ENCODE assay signal across 16 cellular contexts in genomic region chr11:115676206-115676605, GRCh38.
DNase-seq lines count a peak whose midpoint lies in the region; ATAC-seq and TF ChIP-seq lines count a peak whose summit lies in the region.
"Had no signal": no experiment of that assay in that cellular context is flagged by ENCODE, and none has a peak within 500 bp of the region (broad histone marks: within the 10 kb centered on the region; RNA-seq: fewer than 3 reads in every experiment).

No MANE protein-coding gene starts in this region.

- H2BK20ac ChIP-seq in IMR-90 (ENCODE audit: low read depth, low read length): peak overlapping the region; percentile 96

- H2BK15ac ChIP-seq in IMR-90 (ENCODE audit: low read depth, low read length): peak overlapping the region; percentile 61; the same call in 2 of the 3 replicates

- dilution Hi-C loops in IMR-90 (cut with HindIII; ENCODE audit: low sequenced_read_pairs, unreplicated experiment): no loop called here

- DNase-seq in DMS 273 (lab: John Stamatoyannopoulos, UW; ENCODE audit: unreplicated experiment) (peak; percentile 25), IMR-90 (no peak), NCI-H748 (lab: John Stamatoyannopoulos, UW; ENCODE audit: unreplicated experiment) (peak; percentile 95), left kidney (ENCODE audit: low read depth, low spot score) (peak; percentile 86), HuH-7 (ENCODE audit: low spot score) (no peak), natural killer cell (no peak), occipital lobe (lab: John Stamatoyannopoulos, UW) (no peak)
- no peak for DNase-seq in activated CD8-positive, alpha-beta memory T cell treated with anti-CD3 and anti-CD28 coated beads for 24 hours
- DNase-seq: activated CD4-positive, alpha-beta memory T cell treated with anti-CD3 and anti-CD28 coated beads, Interleukin-2, amount 10 ng/mL, durations not matched to agents 7 days and 5 days; cerebellar nuclear complex; GOT3; NCI-H2029 had no signal

- H3K56ac ChIP-seq in IMR-90 (ENCODE audit: extremely low read depth, insufficient read depth, low read length): peak overlapping the region; percentile 86; the same call in 1 of the 2 replicates

- H3K18ac ChIP-seq in IMR-90 (ENCODE audit: low read depth, low read length): peak overlapping the region; percentile 83

- in situ Hi-C loops in IMR-90 (cut with MboI; ENCODE audit: low sequenced_read_pairs): no loop called here

- no peaks in the 10 kb centered on the region for H4K20me1 ChIP-seq in IMR-90 (ENCODE audit: insufficient read depth, low read length)

- peaks cover 21% of the 10 kb centered on the region for H3K4me1 ChIP-seq in IMR-90 (ENCODE audit: control insufficient read depth, insufficient read depth, low read length)

- H3K36me3 ChIP-seq in IMR-90 (ENCODE audit: control insufficient read depth, insufficient read depth, low read length): no peaks in the 10 kb centered on the region
- H3K36me3 ChIP-seq: neutrophil, tibial nerve had no signal

- intact Hi-C loops in IMR-90 (cut with micrococcal nuclease) (loop anchor here (2.0 to 10.0 kb wide), 3 partner anchors 53 to 341 kb away; partner anchors contain the start of gene CADM1), natural killer cell (cut with micrococcal nuclease) (no loop called here)

- H3K9me3 Mint-ChIP-seq in natural killer cell: no peaks in the 10 kb centered on the region
- H3K9me3 Mint-ChIP-seq: activated CD4-positive, alpha-beta memory T cell treated with anti-CD3 and anti-CD28 coated beads, Interleukin-2, amount 10 ng/mL, durations not matched to agents 7 days and 5 days had no signal

- H3K27ac Mint-ChIP-seq in natural killer cell: no peak overlapping the region
- H3K27ac Mint-ChIP-seq: activated CD4-positive, alpha-beta memory T cell treated with anti-CD3 and anti-CD28 coated beads, Interleukin-2, amount 10 ng/mL, durations not matched to agents 7 days and 5 days had no signal

- no peak for TF ChIP-seq RAD21 in IMR-90 (IDR thresholded peaks at IDR 0.05; ENCODE audit: low read length)

- peak overlapping the region; percentile 87 to 92 for H4K8ac ChIP-seq in IMR-90 (ENCODE audit: low read depth in 2 of 2, low read length in 2 of 2)

- peak overlapping the region; percentile 88 for H3K27ac ChIP-seq in IMR-90 (ENCODE audit: insufficient read depth, low read length)
- H3K27ac ChIP-seq: KMS-11, neutrophil, tibial nerve had no signal

- peak overlapping the region; percentile 98 for H2AK5ac ChIP-seq in IMR-90 (ENCODE audit: low read depth, low read length)

- ATAC-seq in IMR-90 (ENCODE audit: low read depth) (no peak), natural killer cell (no peak)

- POLR2A ChIA-PET in IMR-90 (lab: Charles Lee; ENCODE audit: unreplicated experiment): no interaction called here

- no peaks in the 10 kb centered on the region for H3K27me3 Mint-ChIP-seq in natural killer cell (ENCODE audit: low read depth in 2 of 2)
- H3K27me3 Mint-ChIP-seq: activated CD4-positive, alpha-beta memory T cell treated with anti-CD3 and anti-CD28 coated beads, Interleukin-2, amount 10 ng/mL, durations not matched to agents 7 days and 5 days had no signal

- no peaks in the 10 kb centered on the region for H3K27me3 ChIP-seq in IMR-90 (ENCODE audit: control insufficient read depth, insufficient read depth, low read length)
- H3K27me3 ChIP-seq: neutrophil, tibial nerve had no signal

- CTCF ChIA-PET in IMR-90 (lab: Yijun Ruan, JAX): interaction anchor here (0.9 kb wide), 1 partner anchor 17 kb away, joined by 3 read pairs; no protein-coding TSS in a partner anchor

- H3K4me3 Mint-ChIP-seq in natural killer cell: no peak overlapping the region
- H3K4me3 Mint-ChIP-seq: activated CD4-positive, alpha-beta memory T cell treated with anti-CD3 and anti-CD28 coated beads, Interleukin-2, amount 10 ng/mL, durations not matched to agents 7 days and 5 days had no signal

- no peak overlapping the region for H3K9ac ChIP-seq in IMR-90 (ENCODE audit: low read depth, low read length)
- H3K9ac ChIP-seq: KMS-11 had no signal

- no peak overlapping the region for H3K4me3 ChIP-seq in IMR-90 (ENCODE audit: insufficient read depth, low read depth, low read length)
- H3K4me3 ChIP-seq: lung, tibial nerve had no signal

- TF ChIP-seq POLR2A in IMR-90 (IDR thresholded peaks at IDR 0.05; ENCODE audit: low read depth, low read length): no peak

- peak overlapping the region; percentile 93 for H3K14ac ChIP-seq in IMR-90 (replicated peaks; ENCODE audit: low read depth, low read length)

- H4K5ac ChIP-seq in IMR-90 (ENCODE audit: low read depth, low read length): peak overlapping the region; percentile 72

- peak overlapping the region; percentile 72 for H2AFZ ChIP-seq in IMR-90 (replicated peaks; ENCODE audit: low read length, poor library complexity)

- peak overlapping the region; percentile 99 for H2BK120ac ChIP-seq in IMR-90 (ENCODE audit: low read depth, low read length)

- peaks cover 20% of the 10 kb centered on the region for H3K9me1 ChIP-seq in IMR-90 (ENCODE audit: insufficient read depth, low read length)

- H2AK9ac ChIP-seq in IMR-90 (replicated peaks; ENCODE audit: low read depth, low read length, poor library complexity): peak overlapping the region; percentile 26

- WGBS in IMR-90 (ENCODE audit: extremely low coverage in 2 of 2, insufficient read length in 1 of 2), 2 experiments: 80% methylated on average over 1 of the region's 4 CpGs; no CpG with 5 or more reads in 1 of the 2 experiments

- H3K36me3 Mint-ChIP-seq in natural killer cell: no peaks in the 10 kb centered on the region

- H3K4ac ChIP-seq in IMR-90 (ENCODE audit: low read depth, low read length): peak overlapping the region; percentile 98

- peak overlapping the region; percentile 21 for H3K4me2 ChIP-seq in IMR-90 (ENCODE audit: low read depth, low read length)
- H3K4me2 ChIP-seq: KMS-11 had no signal

- no peaks in the 10 kb centered on the region for H3K4me1 Mint-ChIP-seq in natural killer cell
- H3K4me1 Mint-ChIP-seq: activated CD4-positive, alpha-beta memory T cell treated with anti-CD3 and anti-CD28 coated beads, Interleukin-2, amount 10 ng/mL, durations not matched to agents 7 days and 5 days had no signal

- no TSS peak for BruUV-seq in IMR-90 (replicated peaks; lab: Mats Ljungman, UMichigan)

- H3K9me3 ChIP-seq in IMR-90 (ENCODE audit: control insufficient read depth, insufficient read depth, low read length): no peaks in the 10 kb centered on the region
- H3K9me3 ChIP-seq: neutrophil, tibial nerve had no signal

- H4K91ac ChIP-seq in IMR-90 (ENCODE audit: insufficient read depth, low read depth, low read length): peak overlapping the region; percentile 98

- H3K23ac ChIP-seq in IMR-90 (ENCODE audit: low read depth, low read length): peak overlapping the region; percentile 95

- H2BK5ac ChIP-seq in IMR-90 (ENCODE audit: low read depth, low read length, poor library complexity, severe bottlenecking): peak overlapping the region; percentile 82

- TF ChIP-seq CTCF in IMR-90 (conservative IDR thresholded peaks at IDR 0.05; ENCODE audit: low read depth, low read length): no peak
- no peak for TF ChIP-seq CTCF in natural killer cell (IDR thresholded peaks at IDR 0.05)

- H3K79me1 ChIP-seq in IMR-90 (ENCODE audit: low read depth in 1 of 2, low read length in 2 of 2): no peaks in the 10 kb centered on the region; a peak in 1 of 4 replicates

TF ChIP-seq in IMR-90, 13 proteins besides CTCF, POLR2A, EP300 and RAD21:
- TF ChIP-seq BHLHE40 (IDR thresholded peaks at IDR 0.05; ENCODE audit: low read depth, low read length) (no peak), FOS (IDR thresholded peaks at IDR 0.05; ENCODE audit: low read depth, low read length) (no peak), MAFK (IDR thresholded peaks at IDR 0.05; ENCODE audit: low read depth, low read length) (no peak), USF2 (IDR thresholded peaks at IDR 0.05; ENCODE audit: low read depth, low read length) (no peak), MAZ (IDR thresholded peaks at IDR 0.05; ENCODE audit: borderline replicate concordance, low read depth, low read length) (no peak), CHD1 (IDR thresholded peaks at IDR 0.05; ENCODE audit: low read depth, low read length) (no peak), MXI1 (IDR thresholded peaks at IDR 0.05; ENCODE audit: borderline replicate concordance, low read depth, low read length) (no peak), CEBPB (IDR thresholded peaks at IDR 0.05; ENCODE audit: low read depth, low read length) (no peak), RFX5 (IDR thresholded peaks at IDR 0.05; ENCODE audit: low read depth, low read length) (no peak), SMC3 (IDR thresholded peaks at IDR 0.05; ENCODE audit: low read depth, low read length) (no peak), NFE2L2 (IDR thresholded peaks at IDR 0.05; ENCODE audit: low read depth, low read length) (no peak)
TF ChIP-seq in IMR-90: peak in this region for 0.

Comparison
In these comparisons a context has a peak if more than half of its experiments do, and no peak if none do; other contexts are left out.
1. DNase-seq: peak in DMS 273 (single experiment), NCI-H748 (single experiment) and left kidney (single experiment); none in IMR-90 (single experiment), HuH-7 (single experiment), natural killer cell (single experiment), activated CD8-positive, alpha-beta memory T cell treated with anti-CD3 and anti-CD28 coated beads for 24 hours (single experiment) and occipital lobe (single experiment).